1 cellular context compared by ENCODE assay signal in genomic region chr9:106921341-106921899, GRCh38.
A peak's percentile ranks its signal among the peaks of the same experiment; 100 is the strongest.
TF ChIP-seq lines count a peak whose summit lies in the region.

No MANE protein-coding gene starts in this region.

TF ChIP-seq in HepG2, 621 proteins besides CTCF, POLR2A, EP300 and RAD21 (continued from another document):
- TF ChIP-seq ZNF609 (CRISPR knock-in tag; IDR thresholded peaks at IDR 0.05; ENCODE audit: borderline replicate concordance) (no peak), NFIC (IDR thresholded peaks at IDR 0.05; ENCODE audit: low read length) (no peak), USF2 (IDR thresholded peaks at IDR 0.05; ENCODE audit: low read depth, low read length) (no peak), USF2 (CRISPR knock-in tag; IDR thresholded peaks at IDR 0.05; ENCODE audit: borderline replicate concordance) (no peak), EHMT2 (IDR thresholded peaks at IDR 0.05; ENCODE audit: borderline replicate concordance, low read depth, low read length) (peak; percentile 52; the same call in 1 of the 2 replicates), THAP9 (CRISPR knock-in tag; IDR thresholded peaks at IDR 0.05; ENCODE audit: borderline replicate concordance) (0 out of 2 replicates have a peak, but pooled peaks have one; percentile 58), ZNF382 (CRISPR knock-in tag; IDR thresholded peaks at IDR 0.05; ENCODE audit: borderline replicate concordance) (no peak), ZZZ3 (CRISPR knock-in tag; IDR thresholded peaks at IDR 0.05; ENCODE audit: borderline replicate concordance) (no peak), ZNF407 (CRISPR knock-in tag; IDR thresholded peaks at IDR 0.05; ENCODE audit: not compliant biosample characterization) (no peak), ARID2 (CRISPR knock-in tag; IDR thresholded peaks at IDR 0.05; ENCODE audit: borderline replicate concordance) (no peak), FOXP1 (IDR thresholded peaks at IDR 0.05) (no peak), FOXP1 (CRISPR knock-in tag; IDR thresholded peaks at IDR 0.05) (no peak), ZNF225 (CRISPR knock-in tag; IDR thresholded peaks at IDR 0.05) (no peak), POGK (CRISPR knock-in tag; conservative IDR thresholded peaks at IDR 0.05) (no peak)
